In the genomic region with DNA sequence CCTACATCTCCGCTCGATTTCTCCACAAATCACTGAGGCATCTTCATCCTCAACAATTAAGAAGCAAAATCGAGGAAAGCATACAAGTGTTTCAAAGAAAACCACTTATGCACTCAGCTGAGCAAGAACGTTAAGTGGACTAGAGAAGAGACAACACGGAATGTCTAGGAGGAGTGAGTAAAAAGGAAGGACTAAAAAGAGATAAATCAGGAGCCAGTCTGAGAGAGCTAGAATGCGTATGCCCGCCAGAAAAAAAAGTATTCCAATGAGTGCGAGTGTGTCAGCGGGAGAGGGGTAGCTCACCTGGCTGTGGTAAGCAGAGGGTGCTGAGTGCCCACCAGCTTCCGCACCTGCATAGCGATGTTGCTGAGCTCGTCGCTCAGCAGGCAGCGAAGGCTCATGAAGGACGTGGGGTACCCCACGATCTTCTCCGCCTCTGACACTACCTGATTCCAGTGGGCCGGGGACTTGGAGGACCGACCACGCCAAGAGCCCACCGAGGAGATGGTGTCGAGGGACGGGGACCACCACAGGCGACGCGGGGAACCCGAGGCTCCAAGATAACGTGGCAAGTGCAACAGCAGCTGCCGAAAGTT, we compare ENCODE assay signal across 8 cellular contexts. TPM values are rescaled to one million over a fixed set of nuclear protein-coding genes. Genes with fewer than 3 reads are reported as not detected.
DNase-seq lines count a peak whose midpoint lies in the region; ATAC-seq, FAIRE-seq and TF ChIP-seq lines count a peak whose summit lies in the region.

No MANE protein-coding gene starts in this region.

- intact Hi-C loops in K562 (cut with micrococcal nuclease), result loop anchor here (1.0 to 5.0 kb wide), 2 partner anchors 140 to 181 kb away; no protein-coding TSS in a partner anchor

- BruUV-seq in K562 (replicated peaks; lab: Mats Ljungman, UMichigan), result TSS peak; percentile 68

- H4K20me1 ChIP-seq in K562 (replicated peaks; ENCODE audit: control insufficient read depth, insufficient read depth, low read length), result no peaks in the 10 kb centered on the region

- peaks cover 5 to 10% of the 10 kb centered on the region in 2 experiments; a peak in 4 of 5 replicates for H3K4me1 ChIP-seq in K562 (replicated peaks in 1 of 2; ENCODE audit: control insufficient read depth in 2 of 2, insufficient read depth in 2 of 2, low read length in 2 of 2)

- 1% methylated on average over 25 of the region's 29 CpGs for WGBS in K562 (ENCODE audit: insufficient coverage, low coverage, missing lambda C conversion rate)

- in situ Hi-C loops in K562 (cut with MboI), result no loop called here

- no peak for TF ChIP-seq POLR2A in K562 (conservative IDR thresholded peaks at IDR 0.05)

- peak; percentile 40 for FAIRE-seq in K562 (lab: Jason Lieb, UNC)

- POLR2A ChIA-PET in K562 (lab: Yijun Ruan, JAX), result interaction anchor here (0.6 to 3.1 kb wide), 18 partner anchors 10 to 848 kb away, joined by 3 to 18 read pairs (median 4); partner anchors contain the start of genes BEND3, MTRES1 and SOBP

- peak overlapping the region; percentile 60 for H3K4me3 ChIP-seq in K562

- ATAC-seq in GM19397 (IDR thresholded peaks at IDR 0.05; ENCODE audit: unreplicated experiment) (peak; percentile 13), HG03460 (IDR thresholded peaks at IDR 0.05; ENCODE audit: unreplicated experiment) (peak; percentile 31), K562 (peak; percentile 55)

- no peaks in the 10 kb centered on the region for H3K9me3 ChIP-seq in K562 (replicated peaks; ENCODE audit: control insufficient read depth, insufficient read depth, low read depth, low read length)

- peak overlapping the region; percentile 93 for H3K9ac ChIP-seq in K562 (ENCODE audit: insufficient read depth in 1 of 2, low read depth in 2 of 2, low read length in 2 of 2)

- H3K79me2 ChIP-seq in K562 (ENCODE audit: control insufficient read depth, insufficient read depth, low read length), result peaks cover 36% of the 10 kb centered on the region

- no peak for TF ChIP-seq EP300 in K562 (IDR thresholded peaks at IDR 0.05; ENCODE audit: low read length)

- TF ChIP-seq CTCF in K562 (IDR thresholded peaks at IDR 0.05 in 2 of 3, conservative IDR thresholded peaks at IDR 0.05 in 1 of 3; ENCODE audit: insufficient read depth in 2 of 3, low read depth in 1 of 3, low read length in 3 of 3), result no peak

- H3K27ac ChIP-seq in K562 (ENCODE audit: extremely low read depth, low read depth, low read length), result peak overlapping the region; percentile 91

- CTCF ChIA-PET in K562 (lab: Yijun Ruan, JAX; ENCODE audit: low intra/inter-chr PET ratio), result no interaction called here

- no peak for TF ChIP-seq RAD21 in K562 (CRISPR knock-in tag; conservative IDR thresholded peaks at IDR 0.05 in 1 of 2, IDR thresholded peaks at IDR 0.05 in 1 of 2)

- DNase-seq in DMS79 treated with DMSO at 0.1 percent for 48 hours (lab: John Stamatoyannopoulos, UW) (peak; percentile 79), RPMI7951 (ENCODE audit: low read depth) (peak; percentile 11), K562 (ENCODE audit: extremely low read depth in 1 of 4, low spot score in 3 of 4) (peak in 3 of 4 experiments; percentile 20 to 40 (median 31)), inferior parietal cortex (ENCODE audit: extremely low spot score) (peak; percentile 25), cerebellar nuclear complex (lab: John Stamatoyannopoulos, UW) (no peak)
- DNase-seq in stimulated activated CD4-positive, alpha-beta T cell treated with anti-CD3 and anti-CD28 coated beads, Interleukin-1b, Interleukin-23, amount 100 ng/mL, for 48 hours, result peak; percentile 22

- no peaks in the 10 kb centered on the region for H3K9me1 ChIP-seq in K562 (ENCODE audit: control insufficient read depth, insufficient read depth, low read length)

- peak overlapping the region; percentile 98 for H2AFZ ChIP-seq in K562 (ENCODE audit: low read depth, low read length)

- peak overlapping the region; percentile 90 for H3K4me2 ChIP-seq in K562 (ENCODE audit: insufficient read depth, low read length)

- 0 out of 3 replicates have a peak, but pooled peaks cover 3% of the 10 kb centered on the region for H3K36me3 ChIP-seq in K562 (ENCODE audit: control insufficient read depth, insufficient read depth, low read length)

- H3K27me3 ChIP-seq in K562 (ENCODE audit: control insufficient read depth in 2 of 2, insufficient read depth in 2 of 2, low read length in 2 of 2), result no peaks in the 10 kb centered on the region

TF ChIP-seq in K562, 482 proteins besides CTCF, POLR2A, EP300 and RAD21 (continues in another document):
- TF ChIP-seq FOXJ3 (CRISPR knock-in tag; IDR thresholded peaks at IDR 0.05), result 0 out of 2 replicates have a peak, but pooled peaks have one; percentile 29
- TF ChIP-seq TEAD4 (IDR thresholded peaks at IDR 0.05; ENCODE audit: low read length), result no peak
- 0 out of 2 replicates have a peak, but pooled peaks have one; percentile 1 for TF ChIP-seq TEAD4 (CRISPR knock-in tag; IDR thresholded peaks at IDR 0.05; ENCODE audit: borderline replicate concordance)
- no peak for TF ChIP-seq THAP7 (CRISPR knock-in tag; IDR thresholded peaks at IDR 0.05)
- TF ChIP-seq SMARCC2 (IDR thresholded peaks at IDR 0.05; ENCODE audit: low read depth), result 0 out of 2 replicates have a peak, but pooled peaks have one; percentile 12
- no peak for TF ChIP-seq CBX5 (IDR thresholded peaks at IDR 0.05; ENCODE audit: borderline replicate concordance, low read depth)
- TF ChIP-seq SAP30 (IDR thresholded peaks at IDR 0.05; ENCODE audit: borderline replicate concordance, insufficient read depth, low read depth, low read length, poor library complexity, severe bottlenecking), result peak; percentile 63
- no peak for TF ChIP-seq THRAP3 (IDR thresholded peaks at IDR 0.05; ENCODE audit: borderline replicate concordance)
- peak; percentile 36; the same call in 1 of the 2 replicates for TF ChIP-seq HDAC2 (IDR thresholded peaks at IDR 0.05)
- TF ChIP-seq FOSL1 (tag; conservative IDR thresholded peaks at IDR 0.05), result no peak
- TF ChIP-seq SMARCE1 (IDR thresholded peaks at IDR 0.05), result peak; percentile 35; the same call in 1 of the 2 replicates
- TF ChIP-seq, protein P1, sequence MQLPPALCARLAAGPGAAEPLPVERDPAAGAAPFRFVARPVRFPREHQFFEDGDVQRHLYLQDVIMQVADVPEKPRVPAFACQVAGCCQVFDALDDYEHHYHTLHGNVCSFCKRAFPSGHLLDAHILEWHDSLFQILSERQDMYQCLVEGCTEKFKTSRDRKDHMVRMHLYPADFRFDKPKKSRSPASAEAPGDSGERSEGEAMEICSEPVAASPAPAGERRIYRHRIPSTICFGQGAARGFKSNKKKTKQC (CRISPR knock-in tag; IDR thresholded peaks at IDR 0.05), result peak; percentile 65; the same call in 1 of the 2 replicates
- no peak for TF ChIP-seq FOXM1 (IDR thresholded peaks at IDR 0.05; ENCODE audit: low read depth)
- TF ChIP-seq FOXM1 (CRISPR knock-in tag; IDR thresholded peaks at IDR 0.05; ENCODE audit: low read depth), result peak; percentile 58; the same call in 1 of the 2 replicates
- TF ChIP-seq NFIX (CRISPR knock-in tag; IDR thresholded peaks at IDR 0.05; ENCODE audit: low read depth), result no peak

RNA-seq across cellular contexts. Expression of gene PDSS2, which starts 0.6 kb away (rescaled TPM):
- total RNA-seq in RPMI7951 (2014; rRNA removed; shearing (Covaris generic)), result 16.7 and 20.2 TPM in 2 replicates
- total RNA-seq in K562 (2011; cell fraction: chromatin; rRNA removed; ENCODE audit: low replicate concordance), result 22.5 and 28.8 TPM in 2 replicates
- total RNA-seq in K562 (2011; cell fraction: nucleolus; rRNA removed), result 22.5 and 23.5 TPM in 2 replicates
- total RNA-seq in K562 (2011; cell fraction: nucleoplasm; rRNA removed), result 37.7 and 47.8 TPM in 2 replicates
- 5.8 and 8.3 TPM in 2 replicates for total RNA-seq in K562 (2014; rRNA removed)
- total RNA-seq in K562 (2014; rRNA removed; fragmentation: Illumina TruSeq; extraction: Trizol), result 10.9 and 11.9 TPM in 2 replicates
- total RNA-seq in K562 (2015; rRNA removed; fragmentation: Illumina TruSeq; extraction: Trizol), result 10.7 and 12.0 TPM in 2 replicates
- 13.0 and 13.8 TPM in 2 replicates for total RNA-seq in K562 (2021)
- polyA plus RNA-seq in K562 (2011; rRNA removed), result 14.8 and 17.6 TPM in 2 replicates
- polyA plus RNA-seq in K562 (2011; cell fraction: cytosol; rRNA removed), result 14.9 and 16.0 TPM in 2 replicates
- 13.6 and 13.7 TPM in 2 replicates for polyA plus RNA-seq in K562 (2011; cell fraction: nucleus; rRNA removed)
- polyA plus RNA-seq in K562 (2012), result 9.6 and 11.8 TPM in 2 replicates
- 9.0 and 11.6 TPM in 2 replicates for polyA plus RNA-seq in K562 (2014; fragmentation: Illumina TruSeq; extraction: Trizol)
- polyA plus RNA-seq in K562 (2014; fragmentation: Nextera tagmentation; extraction: Ambion mirVana), result 10 to 100 TPM; 16.9 to 21.1 TPM
- polyA plus RNA-seq in K562 (2014; rRNA removed), result 9.9 and 11.7 TPM in 2 replicates
- polyA minus RNA-seq in K562 (2011; rRNA and poly(A)+ RNA removed), result 13.6 and 13.9 TPM in 2 replicates
- polyA minus RNA-seq in K562 (2011; cell fraction: cytosol; rRNA and poly(A)+ RNA removed), result 8.3 and 10.1 TPM in 2 replicates
- 20.5 and 25.9 TPM in 2 replicates for polyA minus RNA-seq in K562 (2011; cell fraction: nucleus; rRNA and poly(A)+ RNA removed)

RNA-seq across cellular contexts. Expression of gene SOBP, which starts 31.1 kb away (rescaled TPM):
- 0.49 and 0.60 TPM in 2 replicates for total RNA-seq in RPMI7951 (2014; rRNA removed; shearing (Covaris generic))
- not detected in 2 replicates for total RNA-seq in K562 (2011; cell fraction: chromatin; rRNA removed; ENCODE audit: low replicate concordance)
- total RNA-seq in K562 (2011; cell fraction: nucleolus; rRNA removed), result not detected in 2 replicates
- not detected in 2 replicates for total RNA-seq in K562 (2011; cell fraction: nucleoplasm; rRNA removed)
- total RNA-seq in K562 (2014; rRNA removed), result not detected in 2 replicates
- not detected in 2 replicates for total RNA-seq in K562 (2014; rRNA removed; fragmentation: Illumina TruSeq; extraction: Trizol)
- not detected in 2 replicates for total RNA-seq in K562 (2015; rRNA removed; fragmentation: Illumina TruSeq; extraction: Trizol)
- 0.16 TPM in 1 of 2 replicates, not detected in the other for total RNA-seq in K562 (2021)
- not detected in 2 replicates for polyA plus RNA-seq in K562 (2011; rRNA removed)
- polyA plus RNA-seq in K562 (2011; cell fraction: cytosol; rRNA removed), result not detected in 2 replicates
- polyA plus RNA-seq in K562 (2011; cell fraction: nucleus; rRNA removed), result not detected in 2 replicates
- not detected in 2 replicates for polyA plus RNA-seq in K562 (2012)
- polyA plus RNA-seq in K562 (2014; fragmentation: Illumina TruSeq; extraction: Trizol), result not detected in 2 replicates
- polyA plus RNA-seq in K562 (2014; fragmentation: Nextera tagmentation; extraction: Ambion mirVana), result not detected
- polyA plus RNA-seq in K562 (2014; rRNA removed), result not detected in 2 replicates
- not detected in 2 replicates for polyA minus RNA-seq in K562 (2011; rRNA and poly(A)+ RNA removed)
- polyA minus RNA-seq in K562 (2011; cell fraction: cytosol; rRNA and poly(A)+ RNA removed), result not detected in 2 replicates
- not detected in 2 replicates for polyA minus RNA-seq in K562 (2011; cell fraction: nucleus; rRNA and poly(A)+ RNA removed)

Comparison
In these comparisons a context has a peak if more than half of its experiments do, and no peak if none do; other contexts are left out.
1. DNase-seq: peak in DMS79 treated with DMSO at 0.1 percent for 48 hours (single experiment), RPMI7951 (single experiment), K562 (3 of 4), inferior parietal cortex (single experiment) and stimulated activated CD4-positive, alpha-beta T cell treated with anti-CD3 and anti-CD28 coated beads, Interleukin-1b, Interleukin-23, amount 100 ng/mL, for 48 hours (single experiment); none in cerebellar nuclear complex (0 of 2).
2. Peak in every context shown above with its lines, with median percentiles within 50 percentile points of each other: ATAC-seq.